Comparison of ENCODE assay signal across 22 cellular contexts in the genomic region with DNA sequence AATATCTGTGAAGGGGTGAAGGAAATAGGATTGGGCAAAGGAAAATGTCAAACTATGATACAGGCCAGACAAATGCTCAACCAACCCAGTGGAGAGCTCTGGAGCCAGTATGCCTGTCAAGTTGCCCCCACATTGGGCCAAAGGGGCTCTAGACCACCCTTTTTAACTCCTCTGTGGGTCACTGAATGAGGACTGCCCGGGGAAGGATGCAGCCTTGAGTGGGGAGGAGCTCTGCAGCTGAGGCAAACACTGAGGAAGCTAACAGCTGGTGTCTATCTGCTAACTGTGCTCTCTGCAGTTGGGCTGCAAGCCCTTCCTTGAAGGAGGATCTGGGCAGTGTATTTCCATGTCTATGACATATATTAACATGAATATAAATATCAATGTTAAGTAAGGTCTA.
DNase-seq lines count a peak whose midpoint lies in the region; ATAC-seq and TF ChIP-seq lines count a peak whose summit lies in the region.
"Had no signal": no experiment of that assay in that cellular context is flagged by ENCODE, and none has a peak within 500 bp of the region (broad histone marks: within the 10 kb centered on the region; RNA-seq: fewer than 3 reads in every experiment).

No MANE protein-coding gene starts in this region.

- no peaks in the 10 kb centered on the region for H3K27me3 Mint-ChIP-seq in activated naive CD8-positive, alpha-beta T cell treated with anti-CD3 and anti-CD28 coated beads, Interleukin-2, amount 10 ng/mL, durations not matched to agents 7 days and 5 days
- H3K27me3 Mint-ChIP-seq in activated naive CD8-positive, alpha-beta T cell treated with anti-CD3 and anti-CD28 coated beads for 36 hours = no peaks in the 10 kb centered on the region
- no peaks in the 10 kb centered on the region for H3K27me3 Mint-ChIP-seq in WTC11 (ENCODE audit: low read depth)
- H3K27me3 Mint-ChIP-seq: central memory CD8-positive, alpha-beta T cell; memory B cell; naive B cell had no signal

- H3K27ac ChIP-seq in prostate gland = no peak overlapping the region
- H3K27ac ChIP-seq: sigmoid colon, tibial nerve had no signal

- WGBS in prostate gland = 60% methylated on average over 1 of the region's 1 CpG

- H3K4me1 Mint-ChIP-seq in activated naive CD8-positive, alpha-beta T cell treated with anti-CD3 and anti-CD28 coated beads, Interleukin-2, amount 10 ng/mL, durations not matched to agents 7 days and 5 days = peaks cover 14% of the 10 kb centered on the region
- peaks cover 8% of the 10 kb centered on the region for H3K4me1 Mint-ChIP-seq in activated naive CD8-positive, alpha-beta T cell treated with anti-CD3 and anti-CD28 coated beads for 36 hours
- peaks cover 16% of the 10 kb centered on the region for H3K4me1 Mint-ChIP-seq in WTC11
- H3K4me1 Mint-ChIP-seq: central memory CD8-positive, alpha-beta T cell had no signal

- no peaks in the 10 kb centered on the region for H3K9me3 ChIP-seq in prostate gland
- H3K9me3 ChIP-seq: MG63, sigmoid colon, tibial nerve had no signal

- H3K36me3 Mint-ChIP-seq in activated naive CD8-positive, alpha-beta T cell treated with anti-CD3 and anti-CD28 coated beads, Interleukin-2, amount 10 ng/mL, durations not matched to agents 7 days and 5 days = no peaks in the 10 kb centered on the region
- H3K36me3 Mint-ChIP-seq in activated naive CD8-positive, alpha-beta T cell treated with anti-CD3 and anti-CD28 coated beads for 36 hours = peaks cover under 1% of the 10 kb centered on the region
- no peaks in the 10 kb centered on the region for H3K36me3 Mint-ChIP-seq in WTC11
- H3K36me3 Mint-ChIP-seq: memory B cell, naive B cell had no signal

- TF ChIP-seq CTCF in WTC11 (IDR thresholded peaks at IDR 0.05) (no peak), prostate gland (IDR thresholded peaks at IDR 0.05) (no peak)

- DNase-seq in activated naive CD8-positive, alpha-beta T cell treated with anti-CD3 and anti-CD28 coated beads, Interleukin-2, amount 10 ng/mL, durations not matched to agents 7 days and 5 days = no peak
- no peak for DNase-seq in activated naive CD8-positive, alpha-beta T cell treated with anti-CD3 and anti-CD28 coated beads for 36 hours
- DNase-seq in NAMALWA (ENCODE audit: low spot score) (peak; percentile 67), WTC11 (ENCODE audit: low spot score) (no peak), occipital lobe (lab: John Stamatoyannopoulos, UW) (no peak), RKO (ENCODE audit: low spot score) (no peak), prostate gland (ENCODE audit: low spot score) (no peak)
- DNase-seq: activated CD8-positive, alpha-beta memory T cell treated with anti-CD3 and anti-CD28 coated beads, Interleukin-2, amount 50 U/mL, for 4 hours; activated naive CD4-positive, alpha-beta T cell; aorta; GOT3; MG63; naive B cell; NCI-H2029; NCI-H524; SIG-M5; sigmoid colon; stimulated activated naive CD4-positive, alpha-beta T cell had no signal

- no peak for ATAC-seq in activated naive CD8-positive, alpha-beta T cell treated with anti-CD3 and anti-CD28 coated beads, Interleukin-2, amount 10 ng/mL, durations not matched to agents 7 days and 5 days (ENCODE audit: low read depth)
- peak; percentile 1; the same call in 1 of the 2 replicates for ATAC-seq in WTC11
- ATAC-seq: activated CD4-positive, CD25-positive, alpha-beta regulatory T cell treated with anti-CD3 and anti-CD28 coated beads, Interleukin-2, amount 50 U/mL, for 24 hours had no signal

- H3K4me3 Mint-ChIP-seq in activated naive CD8-positive, alpha-beta T cell treated with anti-CD3 and anti-CD28 coated beads, Interleukin-2, amount 10 ng/mL, durations not matched to agents 7 days and 5 days = peak overlapping the region; percentile 30
- no peak overlapping the region for H3K4me3 Mint-ChIP-seq in activated naive CD8-positive, alpha-beta T cell treated with anti-CD3 and anti-CD28 coated beads for 36 hours
- H3K4me3 Mint-ChIP-seq in WTC11 = no peak overlapping the region
- H3K4me3 Mint-ChIP-seq: memory B cell had no signal

- intact Hi-C loops in prostate gland (cut with DNase I) = loop anchor here (10.0 kb wide), 1 partner anchor 1094 kb away; a partner anchor contains a TSS

- peak overlapping the region; percentile 75 for H3K27ac Mint-ChIP-seq in activated naive CD8-positive, alpha-beta T cell treated with anti-CD3 and anti-CD28 coated beads, Interleukin-2, amount 10 ng/mL, durations not matched to agents 7 days and 5 days
- no peak overlapping the region for H3K27ac Mint-ChIP-seq in activated naive CD8-positive, alpha-beta T cell treated with anti-CD3 and anti-CD28 coated beads for 36 hours
- H3K27ac Mint-ChIP-seq in WTC11 = peak overlapping the region; percentile 67; the same call in 1 of the 2 replicates
- H3K27ac Mint-ChIP-seq: memory B cell had no signal

- no peak for TF ChIP-seq POLR2A in prostate gland (IDR thresholded peaks at IDR 0.05)

- H3K9me3 Mint-ChIP-seq in activated naive CD8-positive, alpha-beta T cell treated with anti-CD3 and anti-CD28 coated beads, Interleukin-2, amount 10 ng/mL, durations not matched to agents 7 days and 5 days = no peaks in the 10 kb centered on the region
- no peaks in the 10 kb centered on the region for H3K9me3 Mint-ChIP-seq in activated naive CD8-positive, alpha-beta T cell treated with anti-CD3 and anti-CD28 coated beads for 36 hours
- H3K9me3 Mint-ChIP-seq in WTC11 = no peaks in the 10 kb centered on the region
- H3K9me3 Mint-ChIP-seq: central memory CD8-positive, alpha-beta T cell; memory B cell; naive B cell had no signal

- CTCF ChIA-PET in WTC11 (lab: Charles Lee) = interaction anchor here (0.8 to 2.9 kb wide), 4 partner anchors 13 to 623 kb away, joined by 3 to 11 read pairs (median 4); no protein-coding TSS in a partner anchor

- no peaks in the 10 kb centered on the region for H3K4me1 ChIP-seq in prostate gland (replicated peaks)

- H3K36me3 ChIP-seq in prostate gland = no peaks in the 10 kb centered on the region
- H3K36me3 ChIP-seq: sigmoid colon, tibial nerve had no signal

- no peak overlapping the region for H3K4me3 ChIP-seq in prostate gland
- H3K4me3 ChIP-seq: MG63, sigmoid colon, tibial nerve had no signal

- no peaks in the 10 kb centered on the region for H3K27me3 ChIP-seq in prostate gland (replicated peaks; ENCODE audit: insufficient read depth)
- H3K27me3 ChIP-seq: MG63, sigmoid colon, tibial nerve had no signal

- POLR2A ChIA-PET in activated naive CD8-positive, alpha-beta T cell treated with anti-CD3 and anti-CD28 coated beads, Interleukin-2, amount 10 ng/mL, durations not matched to agents 7 days and 5 days (lab: Charles Lee) = interaction anchor here (0.7 to 16.1 kb wide), 8 partner anchors 10 to 879 kb away, joined by 3 to 888 read pairs (median 12); a partner anchor contains a TSS
- POLR2A ChIA-PET in WTC11 (lab: Charles Lee) = interaction anchor here (0.5 to 8.3 kb wide), 6 partner anchors 11 to 744 kb away, joined by 3 to 229 read pairs (median 8); a partner anchor contains a TSS

TF ChIP-seq in WTC11, 78 proteins besides CTCF, POLR2A, EP300 and RAD21:
- TF ChIP-seq ELF4 (CRISPR knock-in tag; IDR thresholded peaks at IDR 0.05; ENCODE audit: low read depth) (no peak), FOXP1 (CRISPR knock-in tag; IDR thresholded peaks at IDR 0.05; ENCODE audit: borderline replicate concordance) (no peak), SP1 (CRISPR knock-in tag; conservative IDR thresholded peaks at IDR 0.05) (no peak), OVOL2 (CRISPR knock-in tag; IDR thresholded peaks at IDR 0.05; ENCODE audit: borderline replicate concordance) (no peak), IRF2 (CRISPR knock-in tag; IDR thresholded peaks at IDR 0.05; ENCODE audit: borderline replicate concordance, low read depth) (no peak), JAZF1 (CRISPR knock-in tag; IDR thresholded peaks at IDR 0.05) (no peak), ZNF423 (CRISPR knock-in tag; IDR thresholded peaks at IDR 0.05) (no peak)
- TF ChIP-seq, protein P1, sequence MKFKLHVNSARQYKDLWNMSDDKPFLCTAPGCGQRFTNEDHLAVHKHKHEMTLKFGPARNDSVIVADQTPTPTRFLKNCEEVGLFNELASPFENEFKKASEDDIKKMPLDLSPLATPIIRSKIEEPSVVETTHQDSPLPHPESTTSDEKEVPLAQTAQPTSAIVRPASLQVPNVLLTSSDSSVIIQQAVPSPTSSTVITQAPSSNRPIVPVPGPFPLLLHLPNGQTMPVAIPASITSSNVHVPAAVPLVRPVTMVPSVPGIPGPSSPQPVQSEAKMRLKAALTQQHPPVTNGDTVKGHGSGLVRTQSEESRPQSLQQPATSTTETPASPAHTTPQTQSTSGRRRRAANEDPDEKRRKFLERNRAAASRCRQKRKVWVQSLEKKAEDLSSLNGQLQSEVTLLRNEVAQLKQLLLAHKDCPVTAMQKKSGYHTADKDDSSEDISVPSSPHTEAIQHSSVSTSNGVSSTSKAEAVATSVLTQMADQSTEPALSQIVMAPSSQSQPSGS (CRISPR knock-in tag; IDR thresholded peaks at IDR 0.05; ENCODE audit: borderline replicate concordance, low read depth) = no peak
- TF ChIP-seq, protein P2, sequence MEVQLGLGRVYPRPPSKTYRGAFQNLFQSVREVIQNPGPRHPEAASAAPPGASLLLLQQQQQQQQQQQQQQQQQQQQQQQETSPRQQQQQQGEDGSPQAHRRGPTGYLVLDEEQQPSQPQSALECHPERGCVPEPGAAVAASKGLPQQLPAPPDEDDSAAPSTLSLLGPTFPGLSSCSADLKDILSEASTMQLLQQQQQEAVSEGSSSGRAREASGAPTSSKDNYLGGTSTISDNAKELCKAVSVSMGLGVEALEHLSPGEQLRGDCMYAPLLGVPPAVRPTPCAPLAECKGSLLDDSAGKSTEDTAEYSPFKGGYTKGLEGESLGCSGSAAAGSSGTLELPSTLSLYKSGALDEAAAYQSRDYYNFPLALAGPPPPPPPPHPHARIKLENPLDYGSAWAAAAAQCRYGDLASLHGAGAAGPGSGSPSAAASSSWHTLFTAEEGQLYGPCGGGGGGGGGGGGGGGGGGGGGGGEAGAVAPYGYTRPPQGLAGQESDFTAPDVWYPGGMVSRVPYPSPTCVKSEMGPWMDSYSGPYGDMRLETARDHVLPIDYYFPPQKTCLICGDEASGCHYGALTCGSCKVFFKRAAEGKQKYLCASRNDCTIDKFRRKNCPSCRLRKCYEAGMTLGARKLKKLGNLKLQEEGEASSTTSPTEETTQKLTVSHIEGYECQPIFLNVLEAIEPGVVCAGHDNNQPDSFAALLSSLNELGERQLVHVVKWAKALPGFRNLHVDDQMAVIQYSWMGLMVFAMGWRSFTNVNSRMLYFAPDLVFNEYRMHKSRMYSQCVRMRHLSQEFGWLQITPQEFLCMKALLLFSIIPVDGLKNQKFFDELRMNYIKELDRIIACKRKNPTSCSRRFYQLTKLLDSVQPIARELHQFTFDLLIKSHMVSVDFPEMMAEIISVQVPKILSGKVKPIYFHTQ (CRISPR knock-in tag; IDR thresholded peaks at IDR 0.05) = no peak
TF ChIP-seq in WTC11: peak in this region for 0.
